ENCODE assay signal across 18 cellular contexts in genomic region chr5:131661931-131662330, GRCh38. TPM values are rescaled to one million over a fixed set of nuclear protein-coding genes. Genes with fewer than 3 reads are reported as not detected.
DNase-seq lines count a peak whose midpoint lies in the region; ATAC-seq, FAIRE-seq and TF ChIP-seq lines count a peak whose summit lies in the region.
"Had no signal": no experiment of that assay in that cellular context is flagged by ENCODE, and none has a peak within 500 bp of the region (broad histone marks: within the 10 kb centered on the region; RNA-seq: fewer than 3 reads in every experiment).

No MANE protein-coding gene starts in this region.

- no peaks in the 10 kb centered on the region for H3K23me2 ChIP-seq in H1 (ENCODE audit: low read depth, low read length)

- H3K9me3 ChIP-seq in Karpas-422 (ENCODE audit: low read length) (no peaks in the 10 kb centered on the region), H1 (ENCODE audit: insufficient read depth in 2 of 2, low read depth in 1 of 2, low read length in 1 of 2) (peaks cover 20 to 27% of the 10 kb centered on the region in 2 experiments), aorta (ENCODE audit: control insufficient read depth, low read length) (no peaks in the 10 kb centered on the region)
- H3K9me3 ChIP-seq: BE2C had no signal

- H2AK5ac ChIP-seq in H1 (ENCODE audit: low read depth, low read length): no peak overlapping the region

- no peak overlapping the region for H3K18ac ChIP-seq in H1 (ENCODE audit: extremely low read depth, low read length)

- no peak overlapping the region for H4K8ac ChIP-seq in H1 (ENCODE audit: extremely low read depth, insufficient read depth, low read length)

- WGBS in H1 (ENCODE audit: extremely low coverage in 1 of 2, insufficient coverage in 1 of 2, insufficient read length in 1 of 2, insufficient replicate concordance in 2 of 2, low coverage in 1 of 2, low lambda C conversion rate in 2 of 2, missing lambda C conversion rate in 1 of 2), 2 experiments: 92% methylated on average over 1 of the region's 1 CpG; no CpG with 5 or more reads in 1 of the 2 experiments
- WGBS in aorta, 2 donors: 95 to 100% methylated on average over 1 of the region's 1 CpG

- no peak overlapping the region for H4K5ac ChIP-seq in H1 (ENCODE audit: insufficient read length, low read depth, low read length)

- no peak overlapping the region for H3K23ac ChIP-seq in H1 (ENCODE audit: insufficient read length)

- ATAC-seq in HG03025 (IDR thresholded peaks at IDR 0.05; ENCODE audit: low FRiP score, unreplicated experiment) (no peak), aorta (ENCODE audit: low FRiP score) (no peak)

- H2BK15ac ChIP-seq in H1 (ENCODE audit: low read length): no peak overlapping the region

- H3K36me3 Mint-ChIP-seq in osteocyte (ENCODE audit: unreplicated experiment): peaks cover 62% of the 10 kb centered on the region

- H3K79me2 ChIP-seq in Karpas-422 (ENCODE audit: low read length): peaks cover 10% of the 10 kb centered on the region
- H3K79me2 ChIP-seq in H1 (ENCODE audit: control insufficient read depth in 1 of 2, insufficient read depth in 2 of 2, low read length in 2 of 2): no peaks in the 10 kb centered on the region

- H3K4me1 ChIP-seq in Karpas-422 (ENCODE audit: low read length) (no peaks in the 10 kb centered on the region), H1 (replicated peaks in 1 of 4; ENCODE audit: control insufficient read depth in 3 of 4, insufficient read depth in 4 of 4, low read length in 3 of 4) (no peaks in the 10 kb centered on the region), aorta (ENCODE audit: control insufficient read depth in 1 of 2, insufficient read depth in 2 of 2, low read length in 2 of 2) (no peaks in the 10 kb centered on the region)
- H3K4me1 ChIP-seq: BE2C, SJSA1 had no signal

- H3K27ac ChIP-seq in Karpas-422 (ENCODE audit: low read length): 0 out of 2 replicates have a peak overlapping the region, but pooled peaks have one; percentile 3
- no peak overlapping the region for H3K27ac ChIP-seq in H1 (ENCODE audit: low read depth, low read length)
- no peak overlapping the region for H3K27ac ChIP-seq in aorta (ENCODE audit: low read depth in 1 of 2, low read length in 2 of 2)
- H3K27ac ChIP-seq: GM23248, KMS-11, SJSA1 had no signal

- no peak for TF ChIP-seq EP300 in H1 (IDR thresholded peaks at IDR 0.05; ENCODE audit: borderline replicate concordance in 1 of 2, low read depth in 2 of 2, low read length in 2 of 2)

- H2BK12ac ChIP-seq in H1 (ENCODE audit: low read depth, low read length): no peak overlapping the region

- no peaks in the 10 kb centered on the region for H4K20me1 ChIP-seq in Karpas-422 (ENCODE audit: insufficient read depth, low read depth, low read length)
- no peaks in the 10 kb centered on the region for H4K20me1 ChIP-seq in H1 (replicated peaks in 1 of 2; ENCODE audit: control insufficient read depth in 1 of 2, insufficient read depth in 2 of 2, low read length in 2 of 2)

- H2AFZ ChIP-seq in Karpas-422 (ENCODE audit: low read length) (no peak overlapping the region), H1 (ENCODE audit: low read length) (no peak overlapping the region)
- H2AFZ ChIP-seq: GM23248 had no signal

- H3K4me3 ChIP-seq in Karpas-422 (ENCODE audit: low read length) (no peak overlapping the region), H1 (ENCODE audit: extremely low read depth in 1 of 4, insufficient read depth in 2 of 4, low read depth in 3 of 4, low read length in 4 of 4) (no peak overlapping the region), aorta (ENCODE audit: low read length in 2 of 2) (no peak overlapping the region)
- H3K4me3 ChIP-seq: GM23248, SJSA1 had no signal

- H3K4ac ChIP-seq in H1 (replicated peaks; ENCODE audit: insufficient read length, low read depth, low read length): no peak overlapping the region

- H3K27me3 ChIP-seq in Karpas-422 (ENCODE audit: low read length): no peaks in the 10 kb centered on the region
- no peaks in the 10 kb centered on the region for H3K27me3 ChIP-seq in H1 (replicated peaks in 1 of 4; ENCODE audit: control insufficient read depth in 3 of 4, extremely low read depth in 1 of 4, insufficient read depth in 3 of 4, low read length in 3 of 4)
- H3K27me3 ChIP-seq in aorta (ENCODE audit: control insufficient read depth in 1 of 2, insufficient read depth in 2 of 2, low read length in 1 of 2): no peaks in the 10 kb centered on the region
- H3K27me3 ChIP-seq: BE2C, SJSA1 had no signal

- H3K4me3 Mint-ChIP-seq in osteocyte (ENCODE audit: unreplicated experiment): no peak overlapping the region
- H3K4me3 Mint-ChIP-seq: CD4-positive, alpha-beta T cell had no signal

- H3K4me1 Mint-ChIP-seq in osteocyte (ENCODE audit: unreplicated experiment): peaks cover 3% of the 10 kb centered on the region

- H3K9me2 ChIP-seq in Karpas-422 (replicated peaks; ENCODE audit: insufficient read depth, low read length): no peaks in the 10 kb centered on the region

- no peak overlapping the region for H2BK120ac ChIP-seq in H1 (replicated peaks; ENCODE audit: low read depth, low read length)

- H4K91ac ChIP-seq in H1 (replicated peaks; ENCODE audit: insufficient read length, low read length): no peak overlapping the region

- H3K56ac ChIP-seq in H1 (replicated peaks; ENCODE audit: insufficient read length, low read depth, low read length): no peak overlapping the region

- POLR2A ChIA-PET in H1 (lab: Charles Lee; ENCODE audit: partially characterized antibody): interaction anchor here (0.6 to 0.9 kb wide), 2 partner anchors 9 to 52 kb away, joined by 3 read pairs; no protein-coding TSS in a partner anchor

- H3K9me3 Mint-ChIP-seq in osteocyte (ENCODE audit: unreplicated experiment): no peaks in the 10 kb centered on the region

- TF ChIP-seq CTCF in H1 (IDR thresholded peaks at IDR 0.05; ENCODE audit: control extremely low read depth in 1 of 3, insufficient read depth in 1 of 3, low read depth in 1 of 3, low read length in 3 of 3) (no peak), osteocyte (IDR thresholded peaks at IDR 0.05) (no peak)

- no peak for TF ChIP-seq POLR2A in H1 (IDR thresholded peaks at IDR 0.05; ENCODE audit: control extremely low read depth in 1 of 2, low read depth in 2 of 2, low read length in 2 of 2)

- no peak overlapping the region for H3K4me2 ChIP-seq in Karpas-422 (ENCODE audit: low read depth, low read length, poor library complexity, severe bottlenecking)
- H3K4me2 ChIP-seq in H1 (ENCODE audit: insufficient read depth in 1 of 2, low read depth in 2 of 2, low read length in 2 of 2): no peak overlapping the region
- H3K4me2 ChIP-seq: KMS-11 had no signal

- no peak overlapping the region for H3K14ac ChIP-seq in H1 (ENCODE audit: insufficient read length)

- no peaks in the 10 kb centered on the region for H3K79me1 ChIP-seq in H1 (ENCODE audit: low read depth, low read length)

- no peak for TF ChIP-seq RAD21 in H1 (IDR thresholded peaks at IDR 0.05 in 1 of 2, conservative IDR thresholded peaks at IDR 0.05 in 1 of 2; ENCODE audit: low read depth in 2 of 2, low read length in 2 of 2)

- no peak for FAIRE-seq in H1 (lab: Jason Lieb, UNC)

- H3K27ac Mint-ChIP-seq in osteocyte (ENCODE audit: unreplicated experiment): peak overlapping the region; percentile 17
- H3K27ac Mint-ChIP-seq: CD4-positive, alpha-beta T cell had no signal

- peak; percentile 54 for DNase-seq in EH (ENCODE audit: low read depth)
- DNase-seq in Karpas-422: no peak
- no peak for DNase-seq in H1 (ENCODE audit: low read depth in 1 of 2, low spot score in 2 of 2)
- no peak for DNase-seq in osteocyte (ENCODE audit: extremely low spot score, unreplicated experiment)
- no peak for DNase-seq in OCI-M2 (lab: John Stamatoyannopoulos, UW; ENCODE audit: unreplicated experiment)
- no peak for DNase-seq in aorta
- DNase-seq: BE2C; CD4-positive, alpha-beta T cell; GM23248; NCI-H1105 treated with DMSO at 0.1 percent for 48 hours; NCI-H1694 treated with DMSO at 0.1 percent for 48 hours; NCI-H2107; NCI-H69; NK-92 treated with Interleukin-12 subunit alpha and Interleukin-12 subunit beta, amount 100 ng/mL, for 24 hours; OCI-M1 had no signal

- no peaks in the 10 kb centered on the region for H3K27me3 Mint-ChIP-seq in osteocyte (ENCODE audit: unreplicated experiment)
- H3K27me3 Mint-ChIP-seq: CD4-positive, alpha-beta T cell had no signal

- no peak overlapping the region for H2BK20ac ChIP-seq in H1 (ENCODE audit: low read length)

- CTCF ChIA-PET in H1 (lab: Charles Lee; ENCODE audit: partially characterized antibody): no interaction called here

- H3K36me3 ChIP-seq in Karpas-422 (ENCODE audit: insufficient read depth, low read length): peaks cover 18% of the 10 kb centered on the region
- H3K36me3 ChIP-seq in H1 (ENCODE audit: control insufficient read depth in 2 of 4, insufficient read depth in 4 of 4, low read length in 3 of 4): peaks cover 0 to 33% (median 14%) of the 10 kb centered on the region in 4 experiments; a peak in 4 of 8 replicates
- H3K36me3 ChIP-seq in aorta (ENCODE audit: control insufficient read depth in 1 of 2, insufficient read depth in 2 of 2, low read length in 1 of 2): peaks cover 0 to 2% of the 10 kb centered on the region in 2 donors

- H2BK5ac ChIP-seq in H1 (ENCODE audit: low read depth, low read length): no peak overlapping the region

- H3K9ac ChIP-seq in Karpas-422 (ENCODE audit: low read length) (no peak overlapping the region), H1 (replicated peaks in 1 of 4; ENCODE audit: extremely low read depth in 1 of 4, low read depth in 3 of 4, low read length in 3 of 4) (no peak overlapping the region)
- H3K9ac ChIP-seq: GM23248, KMS-11 had no signal

- intact Hi-C loops in aorta (cut with DNase I): no loop called here

TF ChIP-seq in H1, 55 proteins besides CTCF, POLR2A, EP300 and RAD21:
- TF ChIP-seq JUN (IDR thresholded peaks at IDR 0.05; ENCODE audit: low read depth, low read length) (no peak), MAFK (IDR thresholded peaks at IDR 0.05; ENCODE audit: low read depth, low read length) (0 out of 2 replicates have a peak, but pooled peaks have one; percentile 30), SRF (IDR thresholded peaks at IDR 0.05; ENCODE audit: low read depth, low read length) (no peak), SP2 (IDR thresholded peaks at IDR 0.05; ENCODE audit: low read length) (no peak)

RNA-seq across cellular contexts. Expression of gene RAPGEF6, which starts 26.9 kb away (rescaled TPM):
- 46.8 and 50.7 TPM in 2 replicates for total RNA-seq in Karpas-422 (2014; rRNA removed; shearing (Covaris generic); ENCODE audit: low replicate concordance)
- 15.8 and 20.0 TPM in 2 replicates for total RNA-seq in H1 (2021; fragmentation: NEBNext Ultra II Directional; extraction: Animal tissue kit (Norgen Biotek cat#: 25700))
- polyA plus RNA-seq in H1 (2011; rRNA removed): 2.9 and 4.8 TPM in 2 replicates
- polyA plus RNA-seq in H1 (2011; cell fraction: cytosol; rRNA removed): 6.1 TPM
- 8.9 TPM for polyA plus RNA-seq in H1 (2011; cell fraction: nucleus; rRNA removed)
- polyA plus RNA-seq in H1 (2012, experiment 1 of 2): 5.1 to 8.6 TPM (median 6.4 TPM) in 4 replicates
- polyA plus RNA-seq in H1 (2012, experiment 2 of 2): 0.50 TPM
- polyA plus RNA-seq in H1 (2013, experiment 1 of 2): 7.2 TPM
- 24.3 TPM for polyA plus RNA-seq in H1 (2013, experiment 2 of 2)
- 45.0 and 65.3 TPM in 2 replicates for polyA minus RNA-seq in H1 (2011; rRNA and poly(A)+ RNA removed)
- polyA minus RNA-seq in H1 (2011; cell fraction: cytosol; rRNA and poly(A)+ RNA removed): 23.0 TPM
- 74.6 TPM for polyA minus RNA-seq in H1 (2011; cell fraction: nucleus; rRNA and poly(A)+ RNA removed)
- 14.9 and 18.9 TPM in 2 replicates for total RNA-seq in osteocyte
- total RNA-seq in aorta: 10 to 100 TPM; 26.1 to 26.6 TPM
- 1 to 10 TPM; 2.1 to 4.1 TPM for polyA plus RNA-seq in aorta
